18 cellular contexts compared by ENCODE assay signal in the genomic region with DNA sequence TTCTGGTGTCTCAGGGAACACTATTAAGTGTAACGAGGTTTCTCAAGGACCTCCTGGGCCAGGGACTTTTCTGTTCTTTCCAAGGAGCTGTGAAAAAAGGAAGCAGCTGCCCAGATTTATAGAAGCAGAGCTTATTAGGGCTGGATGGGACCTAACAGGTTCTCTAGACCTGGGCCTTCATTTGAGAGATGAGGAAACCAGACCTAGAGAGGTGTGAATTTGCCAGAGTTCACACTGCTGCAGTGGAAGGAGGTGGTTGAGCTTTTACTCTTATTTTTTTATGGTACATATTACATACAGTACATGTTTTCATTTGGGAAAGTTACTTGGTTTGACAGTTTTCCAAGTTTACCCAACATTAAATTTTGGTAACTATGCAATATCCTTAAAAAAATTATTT. TPM values are rescaled to one million over a fixed set of nuclear protein-coding genes. Genes with fewer than 3 reads are reported as not detected.
A peak's percentile ranks its signal among the peaks of the same experiment; 100 is the strongest.
DNase-seq lines count a peak whose midpoint lies in the region; ATAC-seq and TF ChIP-seq lines count a peak whose summit lies in the region.
"Had no signal": no experiment of that assay in that cellular context is flagged by ENCODE, and none has a peak within 500 bp of the region (broad histone marks: within the 10 kb centered on the region; RNA-seq: fewer than 3 reads in every experiment).

No MANE protein-coding gene starts in this region.

- H3K27ac ChIP-seq in endodermal cell (ENCODE audit: low read depth, low read length) (no peak overlapping the region), subcutaneous abdominal adipose tissue (ENCODE audit: low read depth, low read length) (peak overlapping the region; percentile 74)
- H3K27ac ChIP-seq: left ventricle myocardium inferior, parathyroid adenoma had no signal

- WGBS in endodermal cell (ENCODE audit: insufficient coverage in 1 of 2, insufficient read length in 1 of 2), 2 experiments, result 83 to 100% methylated on average over 1 of the region's 1 CpG

- no peak for DNase-seq in stimulated activated naive CD8-positive, alpha-beta T cell treated with anti-CD3 and anti-CD28 coated beads, Interleukin-15, Interleukin-2, amounts not matched to agents 100 U/mL and 50 U/mL, for 24 hours
- DNase-seq in endodermal cell (no peak), amygdala (lab: John Stamatoyannopoulos, UW) (no peak)
- no peak for DNase-seq in stimulated activated CD4-positive, alpha-beta T cell treated with anti-CD3 and anti-CD28 coated beads, Interleukin-15, amount 100 ng/mL, for 24 hours
- DNase-seq: activated CD8-positive, alpha-beta T cell treated with anti-CD3 and anti-CD28 coated beads for 36 hours; anterior cingulate cortex; Calu3; cerebellar nuclear complex; effector CD4-positive, alpha-beta T cell; left ventricle myocardium inferior; NCI-H187; NCI-H510A treated with DMSO at 0.1 percent for 48 hours; stimulated activated CD4-positive, alpha-beta T cell treated with anti-CD3 and anti-CD28 coated beads, Interleukin-2, amount 100 ng/mL, for 24 hours had no signal

- no peaks in the 10 kb centered on the region for H3K27me3 Mint-ChIP-seq in stimulated activated naive CD8-positive, alpha-beta T cell treated with anti-CD3 and anti-CD28 coated beads, Interleukin-15, Interleukin-2, amounts not matched to agents 100 ng/mL and 50 ng/mL, for 24 hours
- no peaks in the 10 kb centered on the region for H3K27me3 Mint-ChIP-seq in endodermal cell (ENCODE audit: insufficient read depth)
- H3K27me3 Mint-ChIP-seq: activated CD8-positive, alpha-beta T cell treated with anti-CD3 and anti-CD28 coated beads for 36 hours had no signal

- H3K9ac ChIP-seq in Loucy (ENCODE audit: low read depth, low read length, poor library complexity, severe bottlenecking) (peak overlapping the region; percentile 29), endodermal cell (ENCODE audit: extremely low read depth, low read length, poor library complexity, severe bottlenecking) (no peak overlapping the region), subcutaneous abdominal adipose tissue (ENCODE audit: low read length in 5 of 5) (peak overlapping the region in 1 of 5 donors; percentile 31)
- H3K9ac ChIP-seq: parathyroid adenoma had no signal

- peak overlapping the region; percentile 67 for H3K27ac Mint-ChIP-seq in stimulated activated naive CD8-positive, alpha-beta T cell treated with anti-CD3 and anti-CD28 coated beads, Interleukin-15, Interleukin-2, amounts not matched to agents 100 ng/mL and 50 ng/mL, for 24 hours
- peak overlapping the region; percentile 81 for H3K27ac Mint-ChIP-seq in endodermal cell
- H3K27ac Mint-ChIP-seq: activated CD8-positive, alpha-beta T cell treated with anti-CD3 and anti-CD28 coated beads for 36 hours had no signal

- peaks cover 3% of the 10 kb centered on the region for H4K20me1 ChIP-seq in Loucy (ENCODE audit: insufficient read depth, low read length, poor library complexity, severe bottlenecking)

- H3K36me3 Mint-ChIP-seq in stimulated activated naive CD8-positive, alpha-beta T cell treated with anti-CD3 and anti-CD28 coated beads, Interleukin-15, Interleukin-2, amounts not matched to agents 100 ng/mL and 50 ng/mL, for 24 hours (ENCODE audit: low read depth), result peaks cover 34% of the 10 kb centered on the region
- peaks cover 12% of the 10 kb centered on the region for H3K36me3 Mint-ChIP-seq in endodermal cell (ENCODE audit: low read depth)

- H3K4me1 Mint-ChIP-seq in stimulated activated naive CD8-positive, alpha-beta T cell treated with anti-CD3 and anti-CD28 coated beads, Interleukin-15, Interleukin-2, amounts not matched to agents 100 ng/mL and 50 ng/mL, for 24 hours (ENCODE audit: low read depth), result peaks cover 79% of the 10 kb centered on the region
- peaks cover 33% of the 10 kb centered on the region for H3K4me1 Mint-ChIP-seq in endodermal cell

- H3K9me3 Mint-ChIP-seq in stimulated activated naive CD8-positive, alpha-beta T cell treated with anti-CD3 and anti-CD28 coated beads, Interleukin-15, Interleukin-2, amounts not matched to agents 100 ng/mL and 50 ng/mL, for 24 hours, result no peaks in the 10 kb centered on the region
- H3K9me3 Mint-ChIP-seq in endodermal cell, result no peaks in the 10 kb centered on the region
- H3K9me3 Mint-ChIP-seq: activated CD8-positive, alpha-beta T cell treated with anti-CD3 and anti-CD28 coated beads for 36 hours had no signal

- no peaks in the 10 kb centered on the region for H3K9me3 ChIP-seq in Loucy (ENCODE audit: insufficient read depth, low read depth, low read length)
- no peaks in the 10 kb centered on the region for H3K9me3 ChIP-seq in endodermal cell (ENCODE audit: control insufficient read depth, low read length)
- no peaks in the 10 kb centered on the region for H3K9me3 ChIP-seq in subcutaneous abdominal adipose tissue (ENCODE audit: control insufficient read depth in 5 of 5, low read length in 5 of 5)
- H3K9me3 ChIP-seq: left ventricle myocardium inferior had no signal

- H3K36me3 ChIP-seq in Loucy (ENCODE audit: insufficient read depth, low read length) (no peaks in the 10 kb centered on the region), endodermal cell (ENCODE audit: control insufficient read depth, insufficient read depth, low read length) (peaks cover 30% of the 10 kb centered on the region), subcutaneous abdominal adipose tissue (ENCODE audit: control insufficient read depth in 5 of 5, insufficient read depth in 5 of 5, low read length in 5 of 5) (no peaks in the 10 kb centered on the region)

- ATAC-seq in stimulated activated naive CD8-positive, alpha-beta T cell treated with anti-CD3 and anti-CD28 coated beads, Interleukin-15, Interleukin-2, amounts not matched to agents 100 U/mL and 50 U/mL, for 24 hours, result no peak
- no peak for ATAC-seq in GM21367 (IDR thresholded peaks at IDR 0.05; ENCODE audit: unreplicated experiment)
- ATAC-seq: activated CD8-positive, alpha-beta T cell treated with anti-CD3 and anti-CD28 coated beads for 36 hours had no signal

- no peaks in the 10 kb centered on the region for H3K27me3 ChIP-seq in Loucy (ENCODE audit: insufficient read depth, low read length, poor library complexity, severe bottlenecking)
- H3K27me3 ChIP-seq in endodermal cell (ENCODE audit: control insufficient read depth, insufficient read depth, low read length, poor library complexity, severe bottlenecking), result no peaks in the 10 kb centered on the region
- no peaks in the 10 kb centered on the region for H3K27me3 ChIP-seq in subcutaneous abdominal adipose tissue (ENCODE audit: control insufficient read depth in 5 of 5, insufficient read depth in 4 of 5, low read length in 5 of 5)

- H3K79me2 ChIP-seq in Loucy (ENCODE audit: insufficient read depth, low read length), result peaks cover 99% of the 10 kb centered on the region

- H3K4me3 ChIP-seq in Loucy (ENCODE audit: low read length, poor library complexity, severe bottlenecking) (peak overlapping the region; percentile 10), endodermal cell (ENCODE audit: low read length) (peak overlapping the region; percentile 56), subcutaneous abdominal adipose tissue (ENCODE audit: low read depth in 1 of 5, low read length in 5 of 5) (no peak overlapping the region)
- H3K4me3 ChIP-seq: left ventricle myocardium inferior had no signal

- H2AFZ ChIP-seq in Loucy (ENCODE audit: low read length), result no peak overlapping the region
- H2AFZ ChIP-seq: parathyroid adenoma had no signal

- no peak for TF ChIP-seq CTCF in Loucy (conservative IDR thresholded peaks at IDR 0.05; ENCODE audit: low read length)
- TF ChIP-seq CTCF in endodermal cell (conservative IDR thresholded peaks at IDR 0.05), result no peak

- no peaks in the 10 kb centered on the region for H3F3A ChIP-seq in Loucy (ENCODE audit: low read depth)

- H3K4me3 Mint-ChIP-seq in stimulated activated naive CD8-positive, alpha-beta T cell treated with anti-CD3 and anti-CD28 coated beads, Interleukin-15, Interleukin-2, amounts not matched to agents 100 ng/mL and 50 ng/mL, for 24 hours, result peak overlapping the region; percentile 38
- no peak overlapping the region for H3K4me3 Mint-ChIP-seq in endodermal cell
- H3K4me3 Mint-ChIP-seq: activated CD8-positive, alpha-beta T cell treated with anti-CD3 and anti-CD28 coated beads for 36 hours had no signal

- H3K9me2 ChIP-seq in Loucy (replicated peaks; ENCODE audit: low read depth, low read length), result no peaks in the 10 kb centered on the region

- H3K4me1 ChIP-seq in Loucy (ENCODE audit: insufficient read depth, low read length, poor library complexity, severe bottlenecking) (peaks cover 65% of the 10 kb centered on the region), endodermal cell (ENCODE audit: control insufficient read depth, insufficient read depth, low read length) (peaks cover 19% of the 10 kb centered on the region), subcutaneous abdominal adipose tissue (ENCODE audit: control insufficient read depth in 5 of 5, insufficient read depth in 5 of 5, low read length in 5 of 5) (peaks cover 8 to 80% (median 68%) of the 10 kb centered on the region in 5 donors)
- H3K4me1 ChIP-seq: parathyroid adenoma had no signal

- H3K4me2 ChIP-seq in Loucy (ENCODE audit: low read depth, low read length, poor library complexity, severe bottlenecking), result peak overlapping the region; percentile 72

RNA-seq across cellular contexts. Expression of a gene that starts 16.2 kb away (rescaled TPM):
- total RNA-seq in endodermal cell, result 10 to 100 TPM; 73.7 to 81.2 TPM
- polyA plus RNA-seq in endodermal cell (2013, experiment 1 of 2), result 50.6 TPM
- 49.3 TPM for polyA plus RNA-seq in endodermal cell (2013, experiment 2 of 2)

RNA-seq across cellular contexts. Expression of a gene that starts 46.4 kb away (rescaled TPM):
- 10 to 100 TPM; 19.7 to 25.5 TPM for total RNA-seq in endodermal cell
- 21.3 TPM for polyA plus RNA-seq in endodermal cell (2013, experiment 1 of 2)
- polyA plus RNA-seq in endodermal cell (2013, experiment 2 of 2), result 22.4 TPM

Comparison
In these comparisons a context has a peak if more than half of its experiments do, and no peak if none do; other contexts are left out.
1. H3K4me3 ChIP-seq: peak in Loucy (single experiment) and endodermal cell (single experiment); none in subcutaneous abdominal adipose tissue (0 of 5).